11 cellular contexts compared by ENCODE assay signal in the genomic region with DNA sequence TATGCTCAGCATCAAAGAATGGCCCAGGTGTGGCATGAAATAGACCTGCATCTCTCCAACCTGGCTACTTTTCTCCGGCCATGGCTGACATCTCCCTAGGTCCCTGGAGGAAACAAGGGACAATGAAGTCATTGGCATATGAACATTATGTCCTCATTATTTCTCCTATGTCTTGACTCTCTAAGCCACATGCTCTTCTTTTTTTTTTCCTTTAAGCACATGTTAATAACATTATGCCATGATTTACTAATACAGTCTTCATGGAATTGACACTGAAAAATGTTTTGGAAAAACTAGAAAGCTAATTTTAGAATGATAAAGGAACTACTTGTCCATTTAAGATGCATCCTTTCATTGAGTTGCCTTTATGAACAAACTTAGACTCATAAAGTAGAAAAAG.
"Had no signal": no experiment of that assay in that cellular context is flagged by ENCODE, and none has a peak within 500 bp of the region (broad histone marks: within the 10 kb centered on the region; RNA-seq: fewer than 3 reads in every experiment).

No MANE protein-coding gene starts in this region.

- H3K9ac ChIP-seq: GM23248 had no signal

- H2AFZ ChIP-seq: GM23248, GM23338 had no signal

- FAIRE-seq: H1, H54 had no signal

- H3K36me3 ChIP-seq: HAP-1 had no signal

- H3K9me3 ChIP-seq: HAP-1 had no signal

- H3K9me3 Mint-ChIP-seq: GM23338, H9, HFFc6 had no signal

- ATAC-seq: GM23338, HCT116 had no signal

- H3K4me3 Mint-ChIP-seq: GM23338, H9, HFFc6 had no signal

- H3K4me2 ChIP-seq: GM23338 had no signal

- H3K4me3 ChIP-seq: GM23248, GM23338, HAP-1 had no signal

- H3K27ac ChIP-seq: GM23248 had no signal

- H3K4me1 Mint-ChIP-seq: GM23338, H9 had no signal

- H3K4me1 ChIP-seq: HAP-1 had no signal

- DNase-seq: GM23248, GOT3, H7, H9, HCEC 1CT, HFFc6 had no signal

- H3K27ac Mint-ChIP-seq: GM23338, HFFc6 had no signal
